8 cellular contexts compared by ENCODE assay signal in the genomic region with DNA sequence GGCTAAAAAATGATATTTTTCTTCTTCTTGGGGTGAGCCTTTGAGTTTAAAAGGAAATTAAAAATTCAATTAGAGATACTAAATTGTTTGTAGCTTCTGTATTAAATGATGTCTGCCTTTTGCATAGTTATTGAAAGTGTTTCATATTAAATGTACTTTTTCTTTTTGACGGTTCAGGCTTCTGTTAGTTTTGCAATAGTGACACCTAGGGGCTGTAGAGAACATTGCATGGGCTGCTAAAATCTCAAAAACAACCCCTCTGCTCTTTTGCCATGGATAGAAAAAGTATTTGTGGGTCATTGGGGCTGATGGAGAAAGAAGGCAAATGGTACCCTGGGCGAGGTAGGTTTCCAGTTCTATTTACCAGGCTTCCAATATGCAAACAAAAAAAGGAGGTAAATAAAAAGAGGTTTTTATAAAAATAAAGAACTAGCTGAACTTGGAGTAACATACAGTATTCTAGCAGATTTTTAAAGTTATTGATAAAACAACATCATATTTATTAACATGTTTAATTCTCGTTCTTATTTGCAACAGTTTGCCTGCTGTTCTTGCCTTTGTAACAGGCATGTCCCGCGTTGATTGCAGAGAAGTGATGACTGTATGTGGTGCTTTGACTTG.
DNase-seq lines count a peak whose midpoint lies in the region; FAIRE-seq and TF ChIP-seq lines count a peak whose summit lies in the region.

No MANE protein-coding gene starts in this region.

- no peaks in the 10 kb centered on the region for H3K27me3 Mint-ChIP-seq in activated naive CD4-positive, alpha-beta T cell treated with anti-CD3 and anti-CD28 coated beads, Interleukin-2, amount 50 U/mL, for 24 hours
- H3K27me3 Mint-ChIP-seq in activated T-cell treated with anti-CD3 and anti-CD28 coated beads, Interleukin-2, amount 50 U/mL, for 24 hours: no peaks in the 10 kb centered on the region

- no peak overlapping the region for H3K9ac ChIP-seq in BLaER1
- no peak overlapping the region for H3K9ac ChIP-seq in smooth muscle cell (ENCODE audit: low read depth)

- H3K36me3 ChIP-seq in BLaER1 (no peaks in the 10 kb centered on the region), hepatocyte (replicated peaks; ENCODE audit: insufficient read depth, low read depth) (no peaks in the 10 kb centered on the region), smooth muscle cell (ENCODE audit: low read depth) (no peaks in the 10 kb centered on the region)

- H3K9me3 Mint-ChIP-seq in activated naive CD4-positive, alpha-beta T cell treated with anti-CD3 and anti-CD28 coated beads, Interleukin-2, amount 50 U/mL, for 24 hours: no peaks in the 10 kb centered on the region
- no peaks in the 10 kb centered on the region for H3K9me3 Mint-ChIP-seq in activated T-cell treated with anti-CD3 and anti-CD28 coated beads, Interleukin-2, amount 50 U/mL, for 24 hours

- no peaks in the 10 kb centered on the region for H3K9me3 ChIP-seq in BLaER1
- H3K9me3 ChIP-seq in hepatocyte (ENCODE audit: low read depth): no peaks in the 10 kb centered on the region
- no peaks in the 10 kb centered on the region for H3K9me3 ChIP-seq in smooth muscle cell (replicated peaks; ENCODE audit: low read depth)

- H3K4me3 Mint-ChIP-seq in activated naive CD4-positive, alpha-beta T cell treated with anti-CD3 and anti-CD28 coated beads, Interleukin-2, amount 50 U/mL, for 24 hours: no peak overlapping the region
- H3K4me3 Mint-ChIP-seq in activated T-cell treated with anti-CD3 and anti-CD28 coated beads, Interleukin-2, amount 50 U/mL, for 24 hours: no peak overlapping the region

- H4K20me1 ChIP-seq in BLaER1: no peaks in the 10 kb centered on the region
- no peaks in the 10 kb centered on the region for H4K20me1 ChIP-seq in hepatocyte (ENCODE audit: insufficient read depth, poor library complexity, severe bottlenecking)
- no peaks in the 10 kb centered on the region for H4K20me1 ChIP-seq in smooth muscle cell (ENCODE audit: low read depth)

- H3K4me1 Mint-ChIP-seq in activated naive CD4-positive, alpha-beta T cell treated with anti-CD3 and anti-CD28 coated beads, Interleukin-2, amount 50 U/mL, for 24 hours: peaks cover 23% of the 10 kb centered on the region
- peaks cover 18% of the 10 kb centered on the region for H3K4me1 Mint-ChIP-seq in activated T-cell treated with anti-CD3 and anti-CD28 coated beads, Interleukin-2, amount 50 U/mL, for 24 hours (ENCODE audit: low read depth)

- H3K4me3 ChIP-seq in BLaER1 (no peak overlapping the region), hepatocyte (no peak overlapping the region), smooth muscle cell (peak overlapping the region; percentile 2)

- 50% methylated on average over 5 of the region's 5 CpGs for WGBS in hepatocyte (ENCODE audit: low lambda C conversion rate, missing lambda C conversion rate)
- WGBS in smooth muscle cell (ENCODE audit: low lambda C conversion rate): 54% methylated on average over 5 of the region's 5 CpGs

- H3K79me2 ChIP-seq in hepatocyte: no peaks in the 10 kb centered on the region
- no peaks in the 10 kb centered on the region for H3K79me2 ChIP-seq in smooth muscle cell (ENCODE audit: low read depth)

- H3K27me3 ChIP-seq in BLaER1 (no peaks in the 10 kb centered on the region), hepatocyte (no peaks in the 10 kb centered on the region), smooth muscle cell (ENCODE audit: low read depth) (no peaks in the 10 kb centered on the region)

- no peaks in the 10 kb centered on the region for H3K9me2 ChIP-seq in hepatocyte (replicated peaks; ENCODE audit: insufficient read depth)

- H3K27ac Mint-ChIP-seq in activated naive CD4-positive, alpha-beta T cell treated with anti-CD3 and anti-CD28 coated beads, Interleukin-2, amount 50 U/mL, for 24 hours: peak overlapping the region; percentile 6
- no peak overlapping the region for H3K27ac Mint-ChIP-seq in activated T-cell treated with anti-CD3 and anti-CD28 coated beads, Interleukin-2, amount 50 U/mL, for 24 hours

- H3K27ac ChIP-seq in BLaER1 (no peak overlapping the region), hepatocyte (peak overlapping the region; percentile 36), smooth muscle cell (ENCODE audit: low read depth) (no peak overlapping the region)

- peaks cover 6% of the 10 kb centered on the region for H3F3A ChIP-seq in smooth muscle cell (ENCODE audit: low read depth)

- no peaks in the 10 kb centered on the region for H3K36me3 Mint-ChIP-seq in activated naive CD4-positive, alpha-beta T cell treated with anti-CD3 and anti-CD28 coated beads, Interleukin-2, amount 50 U/mL, for 24 hours
- no peaks in the 10 kb centered on the region for H3K36me3 Mint-ChIP-seq in activated T-cell treated with anti-CD3 and anti-CD28 coated beads, Interleukin-2, amount 50 U/mL, for 24 hours (ENCODE audit: low read depth)

- H3K4me1 ChIP-seq in BLaER1: peaks cover 29% of the 10 kb centered on the region
- peaks cover 33% of the 10 kb centered on the region for H3K4me1 ChIP-seq in hepatocyte (ENCODE audit: insufficient read depth)
- H3K4me1 ChIP-seq in smooth muscle cell (ENCODE audit: low read depth): peaks cover 33% of the 10 kb centered on the region

- FAIRE-seq in GM19239 (lab: Jason Lieb, UNC): peak; percentile 78

- peak overlapping the region; percentile 57 for H3K4me2 ChIP-seq in BLaER1
- peak overlapping the region; percentile 35 for H3K4me2 ChIP-seq in hepatocyte
- peak overlapping the region; percentile 42 for H3K4me2 ChIP-seq in smooth muscle cell

- no peak overlapping the region for H2AFZ ChIP-seq in hepatocyte
- no peak overlapping the region for H2AFZ ChIP-seq in smooth muscle cell (ENCODE audit: low read depth)

- peak; percentile 15 for DNase-seq in GM19239 (ENCODE audit: insufficient read length, low spot score)
- DNase-seq in NCI-H526 (lab: John Stamatoyannopoulos, UW): peak; percentile 5 to 70
- DNase-seq in hepatocyte (ENCODE audit: low spot score): peak; percentile 64
- no peak for DNase-seq in smooth muscle cell (lab: John Stamatoyannopoulos, UW; ENCODE audit: unreplicated experiment)
- DNase-seq in activated T-cell treated with anti-CD3 and anti-CD28 coated beads, Interleukin-2, amount 50 U/mL, for 24 hours: no peak
- no peak for DNase-seq in stimulated activated CD4-positive, alpha-beta T cell treated with anti-CD3 and anti-CD28 coated beads, Interleukin-1b, Interleukin-23, amount 100 ng/mL, for 48 hours

- TF ChIP-seq CTCF in hepatocyte (IDR thresholded peaks at IDR 0.05; ENCODE audit: poor library complexity) (peak; percentile 90), smooth muscle cell (IDR thresholded peaks at IDR 0.05; ENCODE audit: borderline replicate concordance, insufficient read depth, poor library complexity, severe bottlenecking) (peak; percentile 96)

Comparison
In these comparisons a context has a peak if more than half of its experiments do, and no peak if none do; other contexts are left out.
1. DNase-seq: peak in GM19239 (single experiment), NCI-H526 (2 of 2) and hepatocyte (single experiment); none in smooth muscle cell (single experiment), activated T-cell treated with anti-CD3 and anti-CD28 coated beads, Interleukin-2, amount 50 U/mL, for 24 hours (single experiment) and stimulated activated CD4-positive, alpha-beta T cell treated with anti-CD3 and anti-CD28 coated beads, Interleukin-1b, Interleukin-23, amount 100 ng/mL, for 48 hours (single experiment).
2. Peak in every context shown above with its lines, with median percentiles within 50 percentile points of each other: H3K4me2 ChIP-seq.